In the genomic region with DNA sequence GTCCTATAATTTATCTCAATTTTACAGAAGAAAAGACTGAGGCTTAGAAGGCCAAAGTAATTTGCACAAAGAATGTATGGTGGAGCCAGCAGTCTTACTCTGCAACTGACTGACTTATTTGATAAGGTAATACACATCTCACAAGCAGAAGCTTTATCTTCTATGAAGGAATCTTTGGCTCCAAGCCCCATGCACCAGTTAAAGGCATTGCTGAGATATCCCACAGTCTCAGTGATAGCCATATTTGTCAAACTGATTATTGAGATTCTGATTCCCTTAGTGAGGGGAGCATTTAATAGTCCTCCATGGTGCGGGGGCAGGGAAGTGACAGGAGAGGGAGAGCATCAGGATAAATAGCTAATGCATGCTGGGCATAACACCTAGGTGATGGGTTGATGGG, we compare ENCODE assay signal across 9 cellular contexts.
"Had no signal": no experiment of that assay in that cellular context is flagged by ENCODE, and none has a peak within 500 bp of the region (broad histone marks: within the 10 kb centered on the region; RNA-seq: fewer than 3 reads in every experiment).

No MANE protein-coding gene starts in this region.

- H3K27ac ChIP-seq: HL-60, KMS-11 had no signal

- DNase-seq: IMR-90, KBM-7, KG1 had no signal

- ATAC-seq: HepG2, K562 had no signal

- H3K4me2 ChIP-seq: KMS-11 had no signal

- H3K4me3 Mint-ChIP-seq: IgD-negative memory B cell had no signal

- H3K27ac Mint-ChIP-seq: IgD-negative memory B cell had no signal

- FAIRE-seq: HepG2, HTR-8/SVneo, K562 had no signal

- H3K4me3 ChIP-seq: K562 had no signal

- H3K9ac ChIP-seq: KMS-11 had no signal
